Comparison of ENCODE assay signal across 8 cellular contexts in the genomic region with DNA sequence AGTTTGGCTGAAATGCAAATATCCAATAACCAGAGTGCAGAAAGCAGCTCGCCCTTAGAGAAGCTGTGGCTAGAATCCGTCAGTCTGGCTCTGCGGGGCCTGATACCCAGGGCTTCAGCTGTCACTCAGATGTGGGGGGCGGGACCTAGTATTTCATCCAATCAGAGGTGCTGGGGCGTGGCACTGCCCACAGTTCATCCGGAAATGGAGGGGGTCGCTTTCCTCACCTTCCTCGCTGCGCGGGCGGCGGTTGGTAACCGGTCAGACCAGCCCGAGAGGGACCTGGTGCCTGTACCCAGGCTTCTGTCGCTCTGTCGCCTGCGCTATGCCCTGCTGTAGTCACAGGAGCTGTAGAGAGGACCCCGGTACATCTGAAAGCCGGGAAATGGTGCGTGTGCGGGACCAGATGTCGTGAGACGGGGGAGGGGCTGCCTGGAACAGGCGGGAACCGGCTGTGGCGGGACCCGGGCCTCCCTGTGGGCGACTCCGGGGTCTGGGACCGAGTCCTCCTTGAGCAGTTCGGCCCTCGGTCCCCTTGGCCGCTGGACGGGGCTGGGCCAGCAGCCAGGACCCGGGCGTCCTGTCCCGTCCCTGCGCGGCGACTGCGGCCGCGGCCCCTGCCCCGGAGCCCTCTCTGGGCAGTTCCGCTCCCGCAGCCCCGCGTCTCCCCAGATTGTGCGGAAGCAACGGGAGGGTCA. TPM values are rescaled to one million over a fixed set of nuclear protein-coding genes. Genes with fewer than 3 reads are reported as not detected.
DNase-seq lines count a peak whose midpoint lies in the region; ATAC-seq, FAIRE-seq and TF ChIP-seq lines count a peak whose summit lies in the region.

Gene ZNF700, plus strand, starts transcription at position 222 of the 698 bp plus-strand sequence. Its CDS starts 104 bp downstream, at position 326.

- H3K9me3 ChIP-seq in keratinocyte (ENCODE audit: control insufficient read depth, low read depth, low read length) = no peaks in the 10 kb centered on the region

- peaks cover 14% of the 10 kb centered on the region for H3K4me1 ChIP-seq in keratinocyte (ENCODE audit: control insufficient read depth, extremely low read depth, insufficient read depth, low read length)

- H2AFZ ChIP-seq in keratinocyte (ENCODE audit: control insufficient read depth, low read length) = peak within 1 kb of the TSS; percentile 94

- peak within 1 kb of the TSS; percentile 80 for H3K4me2 ChIP-seq in keratinocyte (ENCODE audit: control insufficient read depth, extremely low read depth, insufficient read depth, low read depth, low read length)

- no peak for TF ChIP-seq CTCF in keratinocyte (optimal IDR thresholded peaks at IDR 0.05 in 1 of 3, IDR thresholded peaks at IDR 0.05 in 1 of 3, conservative IDR thresholded peaks at IDR 0.05 in 1 of 3; ENCODE audit: extremely low read depth in 1 of 3, insufficient read depth in 2 of 3, low read length in 3 of 3)

- H3K4me3 ChIP-seq in keratinocyte (ENCODE audit: control insufficient read depth in 2 of 3, extremely low read depth in 1 of 3, insufficient read depth in 2 of 3, low read depth in 1 of 3, low read length in 3 of 3) = peak within 1 kb of the TSS; percentile 78 to 98 (median 86)

- H3K9ac ChIP-seq in keratinocyte (ENCODE audit: control insufficient read depth, extremely low read depth, insufficient read depth, low read length) = peak within 1 kb of the TSS; percentile 80

- FAIRE-seq in keratinocyte (lab: Jason Lieb, UNC) = peak; percentile 74

- H4K20me1 ChIP-seq in keratinocyte (ENCODE audit: control insufficient read depth, extremely low read depth, insufficient read depth, low read length) = no peaks in the 10 kb centered on the region

- H3K27me3 ChIP-seq in keratinocyte (ENCODE audit: control insufficient read depth, extremely low read depth, insufficient read depth, low read length) = no peaks in the 10 kb centered on the region

- H3K27ac ChIP-seq in keratinocyte (ENCODE audit: control insufficient read depth, insufficient read depth, low read length) = peak within 1 kb of the TSS; percentile 72

- TF ChIP-seq POLR2A in GM19193 (IDR thresholded peaks at IDR 0.05; ENCODE audit: extremely low read depth, insufficient read depth, insufficient read length) = peak; percentile 97

- DNase-seq in Ammon's horn (ENCODE audit: low spot score) (peak; percentile 97), NCI-H510A (lab: John Stamatoyannopoulos, UW) (peak; percentile 94), cerebellar nuclear complex (lab: John Stamatoyannopoulos, UW) (peak; percentile 69 to 84), keratinocyte (ENCODE audit: low read depth, low spot score) (peak; percentile 55)
- peak; percentile 92 for DNase-seq in activated CD4-positive, CD25-positive, alpha-beta regulatory T cell treated with anti-CD3 and anti-CD28 coated beads, Interleukin-2, amount 50 U/mL, for 72 hours
- DNase-seq in stimulated activated CD4-positive, alpha-beta T cell treated with anti-CD3 and anti-CD28 coated beads, Interleukin-12 subunit alpha, Interleukin-12 subunit beta, amount 100 ng/mL, for 48 hours (ENCODE audit: low read depth in 2 of 3, low spot score in 1 of 3) = peak; percentile 89 to 96 (median 93)

- peaks cover 42% of the 10 kb centered on the region for H3K79me2 ChIP-seq in keratinocyte (ENCODE audit: control insufficient read depth, insufficient read depth, low read length)

- H3K36me3 ChIP-seq in keratinocyte (ENCODE audit: control insufficient read depth in 2 of 2, extremely low read depth in 1 of 2, insufficient read depth in 2 of 2, low read length in 2 of 2) = peaks cover 0 to 1% of the 10 kb centered on the region in 2 experiments

- dilution Hi-C loops in keratinocyte (cut with MboI; ENCODE audit: extremely low pct_ligation_motif_present, low sequenced_read_pairs) = no loop called here

- no peaks in the 10 kb centered on the region for H3K9me1 ChIP-seq in keratinocyte (ENCODE audit: control insufficient read depth, extremely low read depth, insufficient read depth, low read length)

- peak; percentile 81 for ATAC-seq in HG03432 (IDR thresholded peaks at IDR 0.05; ENCODE audit: unreplicated experiment)

RNA-seq across cellular contexts. Expression of gene ZNF700, which starts in this region (rescaled TPM):
- polyA plus RNA-seq in keratinocyte = 3.8 to 8.5 TPM (median 4.9 TPM) in 3 replicates
- polyA plus RNA-seq in keratinocyte (2011; ENCODE audit: low read depth) = 2.3 TPM
- polyA plus RNA-seq in keratinocyte (2011; cell fraction: cytosol; rRNA removed) = 1.6 and 3.8 TPM in 2 replicates
- 15.7 and 17.3 TPM in 2 replicates for polyA plus RNA-seq in keratinocyte (2011; cell fraction: nucleus; rRNA removed)
- polyA plus RNA-seq in keratinocyte (2012; ENCODE audit: low replicate concordance) = 3.9 and 6.5 TPM in 2 replicates
- polyA minus RNA-seq in keratinocyte = 1.2 to 10.3 TPM (median 3.4 TPM) in 3 replicates
- 1.9 TPM for polyA minus RNA-seq in keratinocyte (2011; cell fraction: cytosol; rRNA and poly(A)+ RNA removed)
- 6.0 and 12.5 TPM in 2 replicates for polyA minus RNA-seq in keratinocyte (2011; cell fraction: nucleus; rRNA and poly(A)+ RNA removed)

Comparison
In these comparisons a context has a peak if more than half of its experiments do, and no peak if none do; other contexts are left out.
1. Peak in every context shown above with its lines: DNase-seq, ATAC-seq, H3K4me3 ChIP-seq and H3K27ac ChIP-seq.